In genomic region chr22:30423296-30423958, GRCh38 we compare ENCODE assay signal across 8 cellular contexts. TPM values are rescaled to one million over a fixed set of nuclear protein-coding genes. Genes with fewer than 3 reads are reported as not detected.
DNase-seq lines count a peak whose midpoint lies in the region; ATAC-seq, FAIRE-seq and TF ChIP-seq lines count a peak whose summit lies in the region.

No MANE protein-coding gene starts in this region.

- H3K9ac ChIP-seq in keratinocyte (ENCODE audit: control insufficient read depth, extremely low read depth, insufficient read depth, low read length) = peak overlapping the region; percentile 89

- peak overlapping the region; percentile 92 for H3K27ac ChIP-seq in SJCRH30
- H3K27ac ChIP-seq in keratinocyte (ENCODE audit: control insufficient read depth, insufficient read depth, low read length) = peak overlapping the region; percentile 95

- dilution Hi-C loops in keratinocyte (cut with MboI; ENCODE audit: extremely low pct_ligation_motif_present, low sequenced_read_pairs) = no loop called here

- peaks cover 7% of the 10 kb centered on the region; the same call in 1 of the 2 replicates for H3K36me3 ChIP-seq in SJCRH30
- peaks cover 7 to 20% of the 10 kb centered on the region in 2 experiments for H3K36me3 ChIP-seq in keratinocyte (ENCODE audit: control insufficient read depth in 2 of 2, extremely low read depth in 1 of 2, insufficient read depth in 2 of 2, low read length in 2 of 2)

- H3K27me3 ChIP-seq in SJCRH30 (no peaks in the 10 kb centered on the region), keratinocyte (ENCODE audit: control insufficient read depth, extremely low read depth, insufficient read depth, low read length) (no peaks in the 10 kb centered on the region)

- no peaks in the 10 kb centered on the region for H3K9me1 ChIP-seq in keratinocyte (ENCODE audit: control insufficient read depth, extremely low read depth, insufficient read depth, low read length)

- in situ Hi-C loops in astrocyte of the spinal cord (cut with HindIII; ENCODE audit: low sequenced_read_pairs) = no loop called here

- no peak for TF ChIP-seq CTCF in astrocyte of the spinal cord (IDR thresholded peaks at IDR 0.05; ENCODE audit: low read depth, low read length)
- peak in 2 of 3 experiments; percentile 8 to 12 for TF ChIP-seq CTCF in keratinocyte (optimal IDR thresholded peaks at IDR 0.05 in 1 of 3, IDR thresholded peaks at IDR 0.05 in 1 of 3, conservative IDR thresholded peaks at IDR 0.05 in 1 of 3; ENCODE audit: extremely low read depth in 1 of 3, insufficient read depth in 2 of 3, low read length in 3 of 3)

- no peak overlapping the region for H2AFZ ChIP-seq in keratinocyte (ENCODE audit: control insufficient read depth, low read length)

- no peak for FAIRE-seq in keratinocyte (lab: Jason Lieb, UNC)

- H4K20me1 ChIP-seq in keratinocyte (ENCODE audit: control insufficient read depth, extremely low read depth, insufficient read depth, low read length) = no peaks in the 10 kb centered on the region

- peak; percentile 22 for ATAC-seq in HG03039 (IDR thresholded peaks at IDR 0.05; ENCODE audit: unreplicated experiment)

- no peaks in the 10 kb centered on the region for H3K79me2 ChIP-seq in keratinocyte (ENCODE audit: control insufficient read depth, insufficient read depth, low read length)

- peak overlapping the region; percentile 88 for H3K4me2 ChIP-seq in keratinocyte (ENCODE audit: control insufficient read depth, extremely low read depth, insufficient read depth, low read depth, low read length)

- peak overlapping the region; percentile 70 for H3K4me3 ChIP-seq in SJCRH30
- peak overlapping the region; percentile 41 for H3K4me3 ChIP-seq in astrocyte of the spinal cord (ENCODE audit: low read depth, low read length)
- H3K4me3 ChIP-seq in keratinocyte (ENCODE audit: control insufficient read depth in 2 of 3, extremely low read depth in 1 of 3, insufficient read depth in 2 of 3, low read depth in 1 of 3, low read length in 3 of 3) = peak overlapping the region; percentile 22 to 80 (median 60)

- H3K9me3 ChIP-seq in SJCRH30 (replicated peaks) (no peaks in the 10 kb centered on the region), keratinocyte (ENCODE audit: control insufficient read depth, low read depth, low read length) (no peaks in the 10 kb centered on the region)

- H3K4me1 ChIP-seq in SJCRH30 (peaks cover 22% of the 10 kb centered on the region; the same call in 1 of the 2 replicates), keratinocyte (ENCODE audit: control insufficient read depth, extremely low read depth, insufficient read depth, low read length) (peaks cover 67% of the 10 kb centered on the region)

- peak; percentile 12 for DNase-seq in DMS153 treated with DMSO at 0.1 percent for 48 hours (lab: John Stamatoyannopoulos, UW; ENCODE audit: unreplicated experiment)
- no peak for DNase-seq in DMS153 (lab: John Stamatoyannopoulos, UW)
- no peak for DNase-seq in SJCRH30
- DNase-seq in astrocyte of the spinal cord (ENCODE audit: low read depth, low spot score) = no peak
- DNase-seq in keratinocyte (ENCODE audit: low read depth, low spot score) = no peak
- peak; percentile 54 to 59 for DNase-seq in stimulated activated CD4-positive, alpha-beta T cell treated with anti-CD3 and anti-CD28 coated beads, Interleukin-2, amount 100 ng/mL, for 48 hours
- DNase-seq in posterior vena cava (ENCODE audit: low spot score) = no peak

- intact Hi-C loops in posterior vena cava (cut with DNase I) = no loop called here

RNA-seq across cellular contexts. Expression of gene MTFP1, which starts 2.1 kb away (rescaled TPM):
- total RNA-seq in SJCRH30 (2014; rRNA removed; shearing (Covaris generic)) = 19.6 and 25.5 TPM in 2 replicates
- 5.7 to 13.7 TPM (median 8.4 TPM) in 3 replicates for polyA plus RNA-seq in keratinocyte
- 4.2 TPM for polyA plus RNA-seq in keratinocyte (2011; ENCODE audit: low read depth)
- polyA plus RNA-seq in keratinocyte (2011; cell fraction: cytosol; rRNA removed) = 4.3 and 6.2 TPM in 2 replicates
- 4.4 and 4.7 TPM in 2 replicates for polyA plus RNA-seq in keratinocyte (2011; cell fraction: nucleus; rRNA removed)
- 4.5 and 14.9 TPM in 2 replicates for polyA plus RNA-seq in keratinocyte (2012; ENCODE audit: low replicate concordance)
- 0.56 to 11.7 TPM (median 5.0 TPM) in 3 replicates for polyA minus RNA-seq in keratinocyte
- 8.8 TPM for polyA minus RNA-seq in keratinocyte (2011; cell fraction: cytosol; rRNA and poly(A)+ RNA removed)
- polyA minus RNA-seq in keratinocyte (2011; cell fraction: nucleus; rRNA and poly(A)+ RNA removed) = 1.2 and 1.3 TPM in 2 replicates
- 1 to 10 TPM; 3.5 to 3.7 TPM for total RNA-seq in posterior vena cava

RNA-seq across cellular contexts. Expression of gene SEC14L2, which starts 26.6 kb away (rescaled TPM):
- total RNA-seq in SJCRH30 (2014; rRNA removed; shearing (Covaris generic)) = 1.4 and 3.4 TPM in 2 replicates
- 103 to 146 TPM (median 129 TPM) in 3 replicates for polyA plus RNA-seq in keratinocyte
- polyA plus RNA-seq in keratinocyte (2011; ENCODE audit: low read depth) = 33.2 TPM
- 115 and 122 TPM in 2 replicates for polyA plus RNA-seq in keratinocyte (2011; cell fraction: cytosol; rRNA removed)
- polyA plus RNA-seq in keratinocyte (2011; cell fraction: nucleus; rRNA removed) = 128 and 144 TPM in 2 replicates
- polyA plus RNA-seq in keratinocyte (2012; ENCODE audit: low replicate concordance) = 59.9 and 112 TPM in 2 replicates
- 120 to 175 TPM (median 124 TPM) in 3 replicates for polyA minus RNA-seq in keratinocyte
- 76.4 TPM for polyA minus RNA-seq in keratinocyte (2011; cell fraction: cytosol; rRNA and poly(A)+ RNA removed)
- polyA minus RNA-seq in keratinocyte (2011; cell fraction: nucleus; rRNA and poly(A)+ RNA removed) = 61.3 and 108 TPM in 2 replicates
- 10 to 100 TPM in 1 of 2 donors, 1 to 10 TPM in 1; 8.0 to 10.9 TPM for total RNA-seq in posterior vena cava

RNA-seq across cellular contexts. Expression of gene RNF215, which starts 36.2 kb away (rescaled TPM):
- 4.1 and 7.3 TPM in 2 replicates for total RNA-seq in SJCRH30 (2014; rRNA removed; shearing (Covaris generic))
- polyA plus RNA-seq in keratinocyte = 5.1 to 17.0 TPM (median 8.3 TPM) in 3 replicates
- polyA plus RNA-seq in keratinocyte (2011; ENCODE audit: low read depth) = 2.7 TPM
- 3.8 and 6.9 TPM in 2 replicates for polyA plus RNA-seq in keratinocyte (2011; cell fraction: cytosol; rRNA removed)
- 26.7 and 36.1 TPM in 2 replicates for polyA plus RNA-seq in keratinocyte (2011; cell fraction: nucleus; rRNA removed)
- 5.4 and 8.1 TPM in 2 replicates for polyA plus RNA-seq in keratinocyte (2012; ENCODE audit: low replicate concordance)
- 11.9 to 13.2 TPM (median 13.0 TPM) in 3 replicates for polyA minus RNA-seq in keratinocyte
- 15.9 TPM for polyA minus RNA-seq in keratinocyte (2011; cell fraction: cytosol; rRNA and poly(A)+ RNA removed)
- 10.3 and 12.4 TPM in 2 replicates for polyA minus RNA-seq in keratinocyte (2011; cell fraction: nucleus; rRNA and poly(A)+ RNA removed)
- total RNA-seq in posterior vena cava = 10 to 100 TPM in 1 of 2 donors, 1 to 10 TPM in 1; 9.3 to 15.6 TPM

RNA-seq across cellular contexts. Expression of gene SEC14L3, which starts 48.4 kb away (rescaled TPM):
- total RNA-seq in SJCRH30 (2014; rRNA removed; shearing (Covaris generic)) = not detected in 2 replicates
- not detected in 3 replicates for polyA plus RNA-seq in keratinocyte
- polyA plus RNA-seq in keratinocyte (2011; ENCODE audit: low read depth) = not detected
- polyA plus RNA-seq in keratinocyte (2011; cell fraction: cytosol; rRNA removed) = not detected in 2 replicates
- polyA plus RNA-seq in keratinocyte (2011; cell fraction: nucleus; rRNA removed) = not detected in 2 replicates
- not detected in 2 replicates for polyA plus RNA-seq in keratinocyte (2012; ENCODE audit: low replicate concordance)
- polyA minus RNA-seq in keratinocyte = not detected in 3 replicates
- not detected for polyA minus RNA-seq in keratinocyte (2011; cell fraction: cytosol; rRNA and poly(A)+ RNA removed)
- polyA minus RNA-seq in keratinocyte (2011; cell fraction: nucleus; rRNA and poly(A)+ RNA removed) = not detected in 2 replicates
- total RNA-seq in posterior vena cava = not detected

Comparison
In these comparisons a context has a peak if more than half of its experiments do, and no peak if none do; other contexts are left out.
1. DNase-seq: peak in DMS153 treated with DMSO at 0.1 percent for 48 hours (single experiment) and stimulated activated CD4-positive, alpha-beta T cell treated with anti-CD3 and anti-CD28 coated beads, Interleukin-2, amount 100 ng/mL, for 48 hours (2 of 2); none in DMS153 (single experiment), SJCRH30 (0 of 2), astrocyte of the spinal cord (single experiment), keratinocyte (single experiment) and posterior vena cava (single experiment).
2. Peak in every context shown above with its lines, with median percentiles within 50 percentile points of each other: H3K4me3 ChIP-seq.